Comparison of ENCODE assay signal across 1 cellular context in the genomic region with DNA sequence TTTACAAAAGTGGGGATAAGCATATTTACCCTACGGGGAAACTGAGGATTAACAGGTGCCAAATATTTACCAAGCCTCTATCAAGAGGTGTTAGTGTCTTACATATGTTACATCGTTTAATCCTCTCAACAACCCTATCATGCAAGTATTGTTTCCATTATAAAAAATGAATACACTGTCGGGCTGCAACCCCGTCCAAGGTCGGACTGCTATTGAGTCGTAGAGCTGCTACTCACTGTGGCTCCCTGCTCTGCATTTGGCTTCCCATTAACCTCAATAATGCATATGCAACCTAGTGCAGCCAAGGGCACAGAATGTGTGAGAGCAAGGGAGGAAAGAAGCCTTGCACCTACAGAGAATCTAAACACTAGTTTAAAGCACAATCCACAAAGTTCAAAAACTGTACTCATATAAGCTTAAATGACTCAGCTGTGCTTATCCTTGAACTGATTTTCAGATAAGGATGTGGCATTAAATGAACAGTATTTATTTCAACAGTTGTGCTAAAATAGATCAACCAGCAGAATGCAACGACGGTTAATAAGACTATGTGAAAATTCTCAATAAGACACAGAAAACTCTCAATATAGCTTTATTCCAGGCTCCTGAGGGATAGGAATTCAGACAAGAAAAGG.
TF ChIP-seq lines count a peak whose summit lies in the region.

No MANE protein-coding gene starts in this region.

TF ChIP-seq in endothelial cell of umbilical vein, 7 proteins besides CTCF, POLR2A, EP300 and RAD21 (continued from another document):
- TF ChIP-seq POLR2AphosphoS5 (IDR thresholded peaks at IDR 0.05; ENCODE audit: insufficient read depth, low read depth, low read length) = no peak
- no peak for TF ChIP-seq MYC (IDR thresholded peaks at IDR 0.05; ENCODE audit: low read depth, low read length)
